1 cellular context compared by ENCODE assay signal in genomic region chr11:15969701-15970329, GRCh38.
A peak's percentile ranks its signal among the peaks of the same experiment; 100 is the strongest.
TF ChIP-seq lines count a peak whose summit lies in the region.

No MANE protein-coding gene starts in this region.

TF ChIP-seq in K562, 482 proteins besides CTCF, POLR2A, EP300 and RAD21 (continued from another document):
- TF ChIP-seq ZNF592 (IDR thresholded peaks at IDR 0.05) (0 out of 2 replicates have a peak, but pooled peaks have one; percentile 8), BACH1 (tag; IDR thresholded peaks at IDR 0.05) (0 out of 2 replicates have a peak, but pooled peaks have one; percentile 5), POLR2H (tag; IDR thresholded peaks at IDR 0.05; ENCODE audit: low read depth) (peak; percentile 67; the same call in 1 of the 2 replicates), TAF9B (IDR thresholded peaks at IDR 0.05; ENCODE audit: partially characterized antibody) (peak; percentile 19)
- TF ChIP-seq, protein P1, sequence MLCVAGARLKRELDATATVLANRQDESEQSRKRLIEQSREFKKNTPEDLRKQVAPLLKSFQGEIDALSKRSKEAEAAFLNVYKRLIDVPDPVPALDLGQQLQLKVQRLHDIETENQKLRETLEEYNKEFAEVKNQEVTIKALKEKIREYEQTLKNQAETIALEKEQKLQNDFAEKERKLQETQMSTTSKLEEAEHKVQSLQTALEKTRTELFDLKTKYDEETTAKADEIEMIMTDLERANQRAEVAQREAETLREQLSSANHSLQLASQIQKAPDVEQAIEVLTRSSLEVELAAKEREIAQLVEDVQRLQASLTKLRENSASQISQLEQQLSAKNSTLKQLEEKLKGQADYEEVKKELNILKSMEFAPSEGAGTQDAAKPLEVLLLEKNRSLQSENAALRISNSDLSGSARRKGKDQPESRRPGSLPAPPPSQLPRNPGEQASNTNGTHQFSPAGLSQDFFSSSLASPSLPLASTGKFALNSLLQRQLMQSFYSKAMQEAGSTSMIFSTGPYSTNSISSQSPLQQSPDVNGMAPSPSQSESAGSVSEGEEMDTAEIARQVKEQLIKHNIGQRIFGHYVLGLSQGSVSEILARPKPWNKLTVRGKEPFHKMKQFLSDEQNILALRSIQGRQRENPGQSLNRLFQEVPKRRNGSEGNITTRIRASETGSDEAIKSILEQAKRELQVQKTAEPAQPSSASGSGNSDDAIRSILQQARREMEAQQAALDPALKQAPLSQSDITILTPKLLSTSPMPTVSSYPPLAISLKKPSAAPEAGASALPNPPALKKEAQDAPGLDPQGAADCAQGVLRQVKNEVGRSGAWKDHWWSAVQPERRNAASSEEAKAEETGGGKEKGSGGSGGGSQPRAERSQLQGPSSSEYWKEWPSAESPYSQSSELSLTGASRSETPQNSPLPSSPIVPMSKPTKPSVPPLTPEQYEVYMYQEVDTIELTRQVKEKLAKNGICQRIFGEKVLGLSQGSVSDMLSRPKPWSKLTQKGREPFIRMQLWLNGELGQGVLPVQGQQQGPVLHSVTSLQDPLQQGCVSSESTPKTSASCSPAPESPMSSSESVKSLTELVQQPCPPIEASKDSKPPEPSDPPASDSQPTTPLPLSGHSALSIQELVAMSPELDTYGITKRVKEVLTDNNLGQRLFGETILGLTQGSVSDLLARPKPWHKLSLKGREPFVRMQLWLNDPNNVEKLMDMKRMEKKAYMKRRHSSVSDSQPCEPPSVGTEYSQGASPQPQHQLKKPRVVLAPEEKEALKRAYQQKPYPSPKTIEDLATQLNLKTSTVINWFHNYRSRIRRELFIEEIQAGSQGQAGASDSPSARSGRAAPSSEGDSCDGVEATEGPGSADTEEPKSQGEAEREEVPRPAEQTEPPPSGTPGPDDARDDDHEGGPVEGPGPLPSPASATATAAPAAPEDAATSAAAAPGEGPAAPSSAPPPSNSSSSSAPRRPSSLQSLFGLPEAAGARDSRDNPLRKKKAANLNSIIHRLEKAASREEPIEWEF (CRISPR knock-in tag; IDR thresholded peaks at IDR 0.05): peak; percentile 69; the same call in 1 of the 2 replicates
